1 cellular context compared by ENCODE assay signal in genomic region chr6:30616811-30617564, GRCh38.
TF ChIP-seq lines count a peak whose summit lies in the region.

TSS of gene PPP1R10 (minus strand) at chr6:30617243. CDS start at chr6:30609944, 7,299 bp downstream.

TF ChIP-seq in K562, 482 proteins besides CTCF, POLR2A, EP300 and RAD21 (continued from another document and continues in another):
- 0 out of 2 replicates have a peak, but pooled peaks have one; percentile 9 for TF ChIP-seq CEBPZ (IDR thresholded peaks at IDR 0.05; ENCODE audit: borderline replicate concordance, low read depth, low read length)
- peak in 1 of 2 experiments; percentile 77; a peak in 2 of 4 replicates for TF ChIP-seq CSDE1 (IDR thresholded peaks at IDR 0.05)
- TF ChIP-seq MBD2 (IDR thresholded peaks at IDR 0.05; ENCODE audit: borderline replicate concordance, low read depth) = peak; percentile 96
- peak; percentile 72 for TF ChIP-seq NKRF (IDR thresholded peaks at IDR 0.05; ENCODE audit: borderline replicate concordance)
- TF ChIP-seq NR4A1 (CRISPR knock-in tag; IDR thresholded peaks at IDR 0.05) = peak; percentile 34; the same call in 1 of the 2 replicates
- TF ChIP-seq NR4A1 (tag; IDR thresholded peaks at IDR 0.05) = peak; percentile 78
- peak; percentile 77 for TF ChIP-seq PRPF4 (IDR thresholded peaks at IDR 0.05; ENCODE audit: insufficient read depth, low read depth, low read length, poor library complexity, severe bottlenecking)
- peak; percentile 92 for TF ChIP-seq RBM22 (IDR thresholded peaks at IDR 0.05; ENCODE audit: low read depth, low read length, poor library complexity, severe bottlenecking)
- peak; percentile 92 for TF ChIP-seq KLF13 (tag; IDR thresholded peaks at IDR 0.05; ENCODE audit: borderline replicate concordance, low read depth)
- no peak for TF ChIP-seq CEBPB (tag; IDR thresholded peaks at IDR 0.05)
- 0 out of 2 replicates have a peak, but pooled peaks have one; percentile 22 for TF ChIP-seq ZNF766 (CRISPR knock-in tag; conservative IDR thresholded peaks at IDR 0.05)
- TF ChIP-seq CGGBP1 (CRISPR knock-in tag; IDR thresholded peaks at IDR 0.05) = peak; percentile 97
- TF ChIP-seq MAFK (IDR thresholded peaks at IDR 0.05; ENCODE audit: low read length) = no peak; the same call in 1 of the 2 replicates
- peak; percentile 88; the same call in 1 of the 2 replicates for TF ChIP-seq KLF10 (CRISPR knock-in tag; IDR thresholded peaks at IDR 0.05)
- peak; percentile 96 for TF ChIP-seq NELFE (IDR thresholded peaks at IDR 0.05; ENCODE audit: insufficient read depth, insufficient read length)
- no peak for TF ChIP-seq GATAD2A (IDR thresholded peaks at IDR 0.05)
- peak; percentile 41; the same call in 1 of the 2 replicates for TF ChIP-seq KAT8 (IDR thresholded peaks at IDR 0.05; ENCODE audit: low read depth)
- peak; percentile 91; the same call in 1 of the 2 replicates for TF ChIP-seq ZC3H4 (CRISPR knock-in tag; IDR thresholded peaks at IDR 0.05; ENCODE audit: borderline replicate concordance)
- 0 out of 2 replicates have a peak, but pooled peaks have one; percentile 10 for TF ChIP-seq ZNF583 (CRISPR knock-in tag; IDR thresholded peaks at IDR 0.05)
- TF ChIP-seq ZBTB33 (CRISPR knock-in tag; IDR thresholded peaks at IDR 0.05) = peak; percentile 46; the same call in 1 of the 2 replicates
- TF ChIP-seq ZNF589 (CRISPR knock-in tag; IDR thresholded peaks at IDR 0.05; ENCODE audit: low read depth) = no peak
- TF ChIP-seq DIDO1 (tag; IDR thresholded peaks at IDR 0.05; ENCODE audit: low read depth) = no peak
- TF ChIP-seq ZNF395 (CRISPR knock-in tag; IDR thresholded peaks at IDR 0.05) = no peak
- TF ChIP-seq ZFP91 (CRISPR knock-in tag; IDR thresholded peaks at IDR 0.05) = no peak
- TF ChIP-seq LCOR (CRISPR knock-in tag; IDR thresholded peaks at IDR 0.05) = peak; percentile 97
- TF ChIP-seq HDAC2 (IDR thresholded peaks at IDR 0.05) = peak; percentile 69
- peak; percentile 73 for TF ChIP-seq TEAD4 (IDR thresholded peaks at IDR 0.05; ENCODE audit: low read length)
- no peak for TF ChIP-seq TEAD4 (CRISPR knock-in tag; IDR thresholded peaks at IDR 0.05; ENCODE audit: borderline replicate concordance)
- no peak for TF ChIP-seq ZNF592 (IDR thresholded peaks at IDR 0.05)
- TF ChIP-seq NFE2 (IDR thresholded peaks at IDR 0.05; ENCODE audit: low read depth) = no peak
- peak; percentile 98 for TF ChIP-seq ZBTB26 (CRISPR knock-in tag; IDR thresholded peaks at IDR 0.05)
- TF ChIP-seq RBM34 (IDR thresholded peaks at IDR 0.05; ENCODE audit: borderline replicate concordance, insufficient read depth, low read length) = no peak
- TF ChIP-seq AFF4 (CRISPR knock-in tag; IDR thresholded peaks at IDR 0.05) = peak; percentile 100
- TF ChIP-seq MAZ (CRISPR knock-in tag; conservative IDR thresholded peaks at IDR 0.05 in 1 of 2, IDR thresholded peaks at IDR 0.05 in 1 of 2) = peak; percentile 56 to 80
- peak; percentile 99 for TF ChIP-seq THRB (CRISPR knock-in tag; conservative IDR thresholded peaks at IDR 0.05)
- TF ChIP-seq FOXA3 (CRISPR knock-in tag; conservative IDR thresholded peaks at IDR 0.05 in 1 of 2, IDR thresholded peaks at IDR 0.05 in 1 of 2) = 0 out of 4 replicates have a peak, but pooled peaks of 1 of the 2 experiments have one; percentile 22
